ENCODE assay signal across 1 cellular context in genomic region chr4:74667438-74667837, GRCh38.
TF ChIP-seq lines count a peak whose summit lies in the region.

No MANE protein-coding gene starts in this region.

TF ChIP-seq in A549, 52 proteins besides CTCF, POLR2A, EP300 and RAD21 (continued from another document):
- no peak for TF ChIP-seq ZFP36 (IDR thresholded peaks at IDR 0.05; ENCODE audit: borderline replicate concordance, partially characterized antibody)
- TF ChIP-seq HOXB5 (CRISPR knock-in tag; IDR thresholded peaks at IDR 0.05) = no peak
